14 cellular contexts compared by ENCODE assay signal in genomic region chr2:3301001-3301400, GRCh38.
A peak's percentile ranks its signal among the peaks of the same experiment; 100 is the strongest.
DNase-seq lines count a peak whose midpoint lies in the region; ATAC-seq and TF ChIP-seq lines count a peak whose summit lies in the region.
"Had no signal": no experiment of that assay in that cellular context is flagged by ENCODE, and none has a peak within 500 bp of the region (broad histone marks: within the 10 kb centered on the region; RNA-seq: fewer than 3 reads in every experiment).

No MANE protein-coding gene starts in this region.

- H3K27me3 Mint-ChIP-seq in endothelial cell (ENCODE audit: unreplicated experiment) (peaks cover 3% of the 10 kb centered on the region), GM23338 (ENCODE audit: insufficient read depth, low read depth, poor library complexity) (peaks cover 7% of the 10 kb centered on the region)

- H3K4me2 ChIP-seq in osteoblast (ENCODE audit: insufficient read depth, low read length) (no peak overlapping the region), GM23338 (no peak overlapping the region)
- H3K4me2 ChIP-seq: PC-9 had no signal

- 87 to 92% methylated on average over 6 of the region's 6 CpGs for WGBS in heart right ventricle, 2 donors
- WGBS in thyroid gland, 2 donors = 91 to 98% methylated on average over 6 of the region's 6 CpGs

- H3K9me3 ChIP-seq in heart right ventricle = no peaks in the 10 kb centered on the region
- H3K9me3 ChIP-seq in osteoblast (ENCODE audit: low read depth, low read length) = no peaks in the 10 kb centered on the region
- H3K9me3 ChIP-seq in thyroid gland = no peaks in the 10 kb centered on the region

- H3F3A ChIP-seq in GM23338 (replicated peaks; ENCODE audit: low read depth) = no peaks in the 10 kb centered on the region

- no peaks in the 10 kb centered on the region for H3K9me2 ChIP-seq in GM23338 (ENCODE audit: insufficient read depth)

- H3K27ac ChIP-seq in heart right ventricle = no peak overlapping the region
- H3K27ac ChIP-seq in osteoblast (ENCODE audit: low read depth, low read length) = no peak overlapping the region
- H3K27ac ChIP-seq in thyroid gland = peak overlapping the region; percentile 86 to 98 (median 98)
- no peak overlapping the region for H3K27ac ChIP-seq in GM23338 (ENCODE audit: low read depth)
- H3K27ac ChIP-seq: PC-9, RWPE1 had no signal

- peaks cover 0 to 11% (median 5%) of the 10 kb centered on the region in 9 donors for H3K4me1 ChIP-seq in heart right ventricle
- H3K4me1 ChIP-seq in osteoblast (ENCODE audit: insufficient read depth, low read length) = peaks cover 3% of the 10 kb centered on the region
- H3K4me1 ChIP-seq in thyroid gland = peaks cover 44 to 47% of the 10 kb centered on the region in 2 donors
- H3K4me1 ChIP-seq in GM23338 (ENCODE audit: insufficient read depth) = 0 out of 2 replicates have a peak, but pooled peaks cover 4% of the 10 kb centered on the region

- H3K36me3 Mint-ChIP-seq in endothelial cell (ENCODE audit: low read depth, unreplicated experiment) (peaks cover 15% of the 10 kb centered on the region), GM23338 (ENCODE audit: low read depth) (peaks cover 8% of the 10 kb centered on the region; the same call in 2 of the 3 replicates)

- peaks cover 0 to 6% (median 0%) of the 10 kb centered on the region in 9 donors for H3K36me3 ChIP-seq in heart right ventricle
- no peaks in the 10 kb centered on the region for H3K36me3 ChIP-seq in osteoblast (ENCODE audit: insufficient read depth, low read length)
- H3K36me3 ChIP-seq in thyroid gland = no peaks in the 10 kb centered on the region
- H3K36me3 ChIP-seq in GM23338 (ENCODE audit: insufficient read depth) = no peaks in the 10 kb centered on the region

- no peaks in the 10 kb centered on the region for H3K79me2 ChIP-seq in osteoblast (ENCODE audit: insufficient read depth, low read length)
- peaks cover 5% of the 10 kb centered on the region; the same call in 1 of the 2 replicates for H3K79me2 ChIP-seq in GM23338 (replicated peaks; ENCODE audit: insufficient read depth)

- H3K27ac Mint-ChIP-seq in endothelial cell (ENCODE audit: unreplicated experiment) (no peak overlapping the region), GM23338 (no peak overlapping the region)

- no peak overlapping the region for H3K4me3 ChIP-seq in heart right ventricle
- H3K4me3 ChIP-seq in fibroblast of pulmonary artery (replicated peaks; ENCODE audit: low read depth, low read length) = no peak overlapping the region
- no peak overlapping the region for H3K4me3 ChIP-seq in osteoblast (ENCODE audit: insufficient read depth, low read length)
- no peak overlapping the region for H3K4me3 ChIP-seq in thyroid gland (replicated peaks in 1 of 3)
- H3K4me3 ChIP-seq in GM23338 = no peak overlapping the region
- H3K4me3 ChIP-seq: PC-9 had no signal

- H2AFZ ChIP-seq in osteoblast (ENCODE audit: low read length) (no peak overlapping the region), GM23338 (no peak overlapping the region)
- H2AFZ ChIP-seq: PC-9 had no signal

- DNase-seq in cardiac septum (ENCODE audit: low spot score) (peak; percentile 57), heart right ventricle (no peak), fibroblast of pulmonary artery (ENCODE audit: low read depth) (peak; percentile 28), osteoblast (ENCODE audit: insufficient read length, low spot score, missing footprints) (peak; percentile 65), thyroid gland (no peak), endothelial cell (ENCODE audit: low spot score) (no peak), GM23338 (ENCODE audit: low spot score) (no peak), NCI-H146 (lab: John Stamatoyannopoulos, UW) (no peak)
- DNase-seq: 8988T, GDM1, NCI-H1105, NCI-H748 treated with DMSO at 0.1 percent for 48 hours, PC-9 had no signal

- TF ChIP-seq CTCF in heart right ventricle (IDR thresholded peaks at IDR 0.05) (no peak), fibroblast of pulmonary artery (IDR thresholded peaks at IDR 0.05; ENCODE audit: low read length, missing control alignments) (no peak), osteoblast (IDR thresholded peaks at IDR 0.05; ENCODE audit: extremely low read depth, low read depth, low read length) (no peak), thyroid gland (IDR thresholded peaks at IDR 0.05) (no peak), endothelial cell (IDR thresholded peaks at IDR 0.05; ENCODE audit: unreplicated experiment) (no peak), GM23338 (conservative IDR thresholded peaks at IDR 0.05; ENCODE audit: low read depth in 2 of 2) (no peak)

- H4K20me1 ChIP-seq in osteoblast (ENCODE audit: insufficient read depth, low read length) (peaks cover 2% of the 10 kb centered on the region), GM23338 (replicated peaks; ENCODE audit: insufficient read depth) (no peaks in the 10 kb centered on the region)

- no peak for TF ChIP-seq POLR2A in thyroid gland (IDR thresholded peaks at IDR 0.05)

- H3K27me3 ChIP-seq in heart right ventricle = no peaks in the 10 kb centered on the region
- H3K27me3 ChIP-seq in osteoblast (ENCODE audit: insufficient read depth, low read length) = no peaks in the 10 kb centered on the region
- H3K27me3 ChIP-seq in thyroid gland = no peaks in the 10 kb centered on the region
- H3K27me3 ChIP-seq in GM23338 (ENCODE audit: insufficient read depth) = no peaks in the 10 kb centered on the region

- intact Hi-C loops in cardiac septum (cut with DNase I) = loop anchor here (5.0 to 10.0 kb wide), 2 partner anchors 299 to 456 kb away; no protein-coding TSS in a partner anchor
- intact Hi-C loops in heart right ventricle (cut with DNase I) = loop anchor here in 4 of 10 donors (5.0 to 10.0 kb wide), 4 partner anchors 296 to 1446 kb away; no protein-coding TSS in a partner anchor
- intact Hi-C loops in thyroid gland (cut with DNase I) = no loop called here

- no peak for ATAC-seq in heart right ventricle
- ATAC-seq in GM23338 = no peak

- H3K4me1 Mint-ChIP-seq in endothelial cell (ENCODE audit: unreplicated experiment) (peaks cover 18% of the 10 kb centered on the region), GM23338 (peaks cover 36% of the 10 kb centered on the region)

- H3K4me3 Mint-ChIP-seq in endothelial cell (ENCODE audit: unreplicated experiment) (no peak overlapping the region), GM23338 (no peak overlapping the region)

- no peaks in the 10 kb centered on the region for H3K9me3 Mint-ChIP-seq in endothelial cell (ENCODE audit: unreplicated experiment)
- H3K9me3 Mint-ChIP-seq in GM23338 = no peaks in the 10 kb centered on the region; the same call in 2 of the 3 replicates

TF ChIP-seq in GM23338, 12 proteins besides CTCF, POLR2A, EP300 and RAD21 (continues in another document):
- TF ChIP-seq ZNF462 (CRISPR knock-in tag; IDR thresholded peaks at IDR 0.05) = no peak
- no peak for TF ChIP-seq CREB1 (CRISPR knock-in tag; IDR thresholded peaks at IDR 0.05; ENCODE audit: low read depth)

Comparison
In these comparisons a context has a peak if more than half of its experiments do, and no peak if none do; other contexts are left out.
1. DNase-seq: peak in cardiac septum (single experiment), fibroblast of pulmonary artery (single experiment) and osteoblast (single experiment); none in heart right ventricle (0 of 2), thyroid gland (0 of 2), endothelial cell (single experiment), GM23338 (single experiment) and NCI-H146 (single experiment).
2. H3K27ac ChIP-seq: peak in thyroid gland (3 of 3); none in heart right ventricle (0 of 10), osteoblast (single experiment) and GM23338 (single experiment).